Comparison of ENCODE assay signal across 7 cellular contexts in genomic region chr17:75289832-75290337, GRCh38. TPM values are rescaled to one million over a fixed set of nuclear protein-coding genes. Genes with fewer than 3 reads are reported as not detected.
A peak's percentile ranks its signal among the peaks of the same experiment; 100 is the strongest.
DNase-seq lines count a peak whose midpoint lies in the region; ATAC-seq and TF ChIP-seq lines count a peak whose summit lies in the region.

No MANE protein-coding gene starts in this region.

- H3K4me1 ChIP-seq in adrenal gland (replicated peaks in 1 of 2) (peaks cover 9 to 30% of the 10 kb centered on the region in 2 donors), skeletal muscle tissue (ENCODE audit: control insufficient read depth in 3 of 3, insufficient read depth in 3 of 3, low read length in 3 of 3) (peaks cover 6 to 11% (median 7%) of the 10 kb centered on the region in 3 donors)

- H3K27me3 ChIP-seq in adrenal gland (no peaks in the 10 kb centered on the region), skeletal muscle tissue (ENCODE audit: control insufficient read depth in 3 of 3, insufficient read depth in 3 of 3, low read length in 3 of 3) (no peaks in the 10 kb centered on the region)

- H3K27ac ChIP-seq in adrenal gland, result peak overlapping the region; percentile 86 to 99 (median 90)
- peak overlapping the region; percentile 85 for H3K27ac ChIP-seq in skeletal muscle tissue (ENCODE audit: low read depth, low read length)

- H3K9ac ChIP-seq in skeletal muscle tissue (ENCODE audit: low read depth in 1 of 3, low read length in 3 of 3), result peak overlapping the region; percentile 81 to 94 (median 84)

- TF ChIP-seq CTCF in GM13976 (IDR thresholded peaks at IDR 0.05; ENCODE audit: borderline replicate concordance, control extremely low read depth, extremely low read depth, insufficient read depth, missing control alignments) (peak; percentile 38), adrenal gland (IDR thresholded peaks at IDR 0.05) (peak in 4 of 6 experiments; percentile 13 to 32 (median 30))

- no peaks in the 10 kb centered on the region for H3K9me3 ChIP-seq in adrenal gland (replicated peaks in 1 of 3)
- no peaks in the 10 kb centered on the region for H3K9me3 ChIP-seq in skeletal muscle tissue (ENCODE audit: control insufficient read depth in 3 of 3, low read length in 3 of 3)

- H3K4me3 ChIP-seq in adrenal gland (peak overlapping the region in 2 of 4 donors; percentile 47 to 82), skeletal muscle tissue (ENCODE audit: low read length in 3 of 3) (peak overlapping the region; percentile 85 to 93 (median 90))

- H3K36me3 ChIP-seq in adrenal gland (replicated peaks in 1 of 2) (peaks cover 0 to 8% of the 10 kb centered on the region in 2 donors), skeletal muscle tissue (ENCODE audit: control insufficient read depth in 3 of 3, insufficient read depth in 3 of 3, low read length in 3 of 3) (peaks cover 11 to 14% (median 13%) of the 10 kb centered on the region in 3 donors)

- no peak for TF ChIP-seq POLR2A in adrenal gland (IDR thresholded peaks at IDR 0.05)

- intact Hi-C loops in adrenal gland (cut with DNase I), result no loop called here

- 2 to 4% (median 3%) methylated on average over 26 of the region's 26 CpGs for WGBS in adrenal gland, 4 donors

- in situ Hi-C loops in GM13976 (cut with MboI; ENCODE audit: low sequenced_read_pairs, unreplicated experiment), result no loop called here

- ATAC-seq in HG03108 (IDR thresholded peaks at IDR 0.05; ENCODE audit: unreplicated experiment), result peak; percentile 26

- DNase-seq in GM13976 (ENCODE audit: low spot score) (peak; percentile 56), SIG-M5 (lab: John Stamatoyannopoulos, UW) (peak; percentile 73), adrenal gland (peak; percentile 59 to 88 (median 78)), hepatic stellate cell (ENCODE audit: low spot score) (peak; percentile 41), NCI-H128 (lab: John Stamatoyannopoulos, UW; ENCODE audit: unreplicated experiment) (no peak)

RNA-seq across cellular contexts. Expression of gene SLC25A19, which starts 0.7 kb away (rescaled TPM):
- total RNA-seq in adrenal gland, result 10 to 100 TPM; 15.8 to 63.9 (median 25.3) TPM
- polyA plus RNA-seq in adrenal gland, result 10 to 100 TPM; 23.6 to 38.4 (median 32.7) TPM
- 1.0 TPM for total RNA-seq in skeletal muscle tissue

RNA-seq across cellular contexts. Expression of gene MIF4GD, which starts 18.9 kb away (rescaled TPM):
- total RNA-seq in adrenal gland, result 10 to 100 TPM; 18.1 to 53.0 (median 29.4) TPM
- 10 to 100 TPM; 10.7 to 15.1 (median 14.8) TPM for polyA plus RNA-seq in adrenal gland
- 7.8 TPM for total RNA-seq in skeletal muscle tissue

RNA-seq across cellular contexts. Expression of gene MRPS7, which starts 28.2 kb away (rescaled TPM):
- 10 to 100 TPM; 47.7 to 91.4 (median 69.6) TPM for total RNA-seq in adrenal gland
- polyA plus RNA-seq in adrenal gland, result 100 to 1,000 TPM in 1 of 3 donors, 10 to 100 TPM in 2; 52.5 to 112 (median 87.7) TPM
- 71.5 TPM for total RNA-seq in skeletal muscle tissue

RNA-seq across cellular contexts. Expression of gene GGA3, which starts 28.5 kb away (rescaled TPM):
- total RNA-seq in adrenal gland, result 10 to 100 TPM in 7 of 8 donors, 1 to 10 TPM in 1; 8.0 to 36.9 (median 24.6) TPM
- 10 to 100 TPM; 23.2 to 51.5 (median 24.1) TPM for polyA plus RNA-seq in adrenal gland
- total RNA-seq in skeletal muscle tissue, result 4.7 TPM
